In genomic region chr13:83377486-83377885, GRCh38 we compare ENCODE assay signal across 20 cellular contexts.
DNase-seq lines count a peak whose midpoint lies in the region; ATAC-seq and TF ChIP-seq lines count a peak whose summit lies in the region.
"Had no signal": no experiment of that assay in that cellular context is flagged by ENCODE, and none has a peak within 500 bp of the region (broad histone marks: within the 10 kb centered on the region; RNA-seq: fewer than 3 reads in every experiment).

No MANE protein-coding gene starts in this region.

- peak; percentile 24 for DNase-seq in AG09319 (ENCODE audit: extremely low read depth, low read depth)
- DNase-seq in amniotic stem cell (lab: John Stamatoyannopoulos, UW), result peak; percentile 7
- peak; percentile 41 for DNase-seq in fibroblast of mammary gland (ENCODE audit: low read depth)
- peak; percentile 89 for DNase-seq in iris pigment epithelial cell (ENCODE audit: low read depth)
- no peak for DNase-seq in NCI-H1105 treated with DMSO at 0.1 percent for 48 hours (lab: John Stamatoyannopoulos, UW)
- DNase-seq in NCI-H345 treated with DMSO at 0.1 percent for 48 hours (lab: John Stamatoyannopoulos, UW; ENCODE audit: unreplicated experiment), result no peak
- no peak for DNase-seq in transverse colon
- no peak for DNase-seq in effector memory CD8-positive, alpha-beta T cell
- DNase-seq: 8988T, EL, GF-D8, NCI-H1105, NCI-H2081 treated with DMSO at 0.1 percent for 48 hours, NCI-H2171 treated with DMSO at 0.1 percent for 48 hours, NCI-H446, NCI-H526, Peyer's patch had no signal

- H3K27me3 ChIP-seq in transverse colon, result no peaks in the 10 kb centered on the region
- H3K27me3 ChIP-seq: Peyer's patch had no signal

- no peak overlapping the region for H3K27ac Mint-ChIP-seq in effector memory CD8-positive, alpha-beta T cell
- H3K27ac Mint-ChIP-seq: B cell, CD14-positive monocyte had no signal

- TF ChIP-seq CTCF in AG09319 (IDR thresholded peaks at IDR 0.05; ENCODE audit: low read depth, low read length), result no peak
- no peak for TF ChIP-seq CTCF in fibroblast of mammary gland (conservative IDR thresholded peaks at IDR 0.05; ENCODE audit: control insufficient read depth, insufficient read depth, low read depth, low read length)
- no peak for TF ChIP-seq CTCF in transverse colon (IDR thresholded peaks at IDR 0.05)

- H3K9me3 ChIP-seq in transverse colon, result no peaks in the 10 kb centered on the region
- H3K9me3 ChIP-seq: Peyer's patch had no signal

- in situ Hi-C loops in transverse colon (cut with MboI; ENCODE audit: low pct_ligation_motif_present in 1 of 4, low pct_unique_long_range_greater_than_20kb in 1 of 4, low sequenced_read_pairs in 3 of 4), result no loop called here

- H3K36me3 ChIP-seq in transverse colon, result no peaks in the 10 kb centered on the region
- H3K36me3 ChIP-seq: Peyer's patch had no signal

- TF ChIP-seq POLR2A in transverse colon (IDR thresholded peaks at IDR 0.05), result no peak

- no peak for TF ChIP-seq EP300 in transverse colon (IDR thresholded peaks at IDR 0.05; ENCODE audit: low read depth)

- no peak for ATAC-seq in effector memory CD8-positive, alpha-beta T cell (replicated peaks)

- H3K4me3 ChIP-seq in fibroblast of mammary gland (ENCODE audit: control insufficient read depth, low read depth, low read length) (no peak overlapping the region), transverse colon (no peak overlapping the region)
- H3K4me3 ChIP-seq: Peyer's patch had no signal

- no peak overlapping the region for H3K4me3 Mint-ChIP-seq in effector memory CD8-positive, alpha-beta T cell
- H3K4me3 Mint-ChIP-seq: B cell, CD14-positive monocyte had no signal

- no peaks in the 10 kb centered on the region for H3K4me1 ChIP-seq in transverse colon
- H3K4me1 ChIP-seq: Peyer's patch had no signal

- H3K27me3 Mint-ChIP-seq in effector memory CD8-positive, alpha-beta T cell, result no peaks in the 10 kb centered on the region
- H3K27me3 Mint-ChIP-seq: B cell had no signal

- no peak overlapping the region for H3K27ac ChIP-seq in transverse colon
- H3K27ac ChIP-seq: KMS-11, Peyer's patch had no signal

- no peaks in the 10 kb centered on the region for H3K4me1 Mint-ChIP-seq in effector memory CD8-positive, alpha-beta T cell (ENCODE audit: low read depth in 2 of 2)
- H3K4me1 Mint-ChIP-seq: B cell, CD14-positive monocyte had no signal

- 50 to 68% methylated on average over 1 of the region's 1 CpG for WGBS in transverse colon (ENCODE audit: low coverage in 1 of 2), 2 donors

- H3K9me3 Mint-ChIP-seq in effector memory CD8-positive, alpha-beta T cell, result peaks cover 8 to 15% of the 10 kb centered on the region in 2 donors

- no peaks in the 10 kb centered on the region for H3K36me3 Mint-ChIP-seq in effector memory CD8-positive, alpha-beta T cell (ENCODE audit: insufficient read depth)
- H3K36me3 Mint-ChIP-seq: CD14-positive monocyte had no signal

- intact Hi-C loops in transverse colon (cut with DNase I; ENCODE audit: low total_unique reads), result no loop called here

Comparison
In these comparisons a context has a peak if more than half of its experiments do, and no peak if none do; other contexts are left out.
1. DNase-seq: peak in AG09319 (single experiment), amniotic stem cell (single experiment), fibroblast of mammary gland (single experiment) and iris pigment epithelial cell (single experiment); none in NCI-H1105 treated with DMSO at 0.1 percent for 48 hours (single experiment), NCI-H345 treated with DMSO at 0.1 percent for 48 hours (single experiment), transverse colon (single experiment) and effector memory CD8-positive, alpha-beta T cell (0 of 3).